ENCODE assay signal across 1 cellular context in genomic region chr20:47907031-47907670, GRCh38.
TF ChIP-seq lines count a peak whose summit lies in the region.

No MANE protein-coding gene starts in this region.

TF ChIP-seq in GM23338, 12 proteins besides CTCF, POLR2A, EP300 and RAD21 (continued from another document):
- TF ChIP-seq ZNF462 (CRISPR knock-in tag; IDR thresholded peaks at IDR 0.05) (no peak), JUNB (IDR thresholded peaks at IDR 0.05; ENCODE audit: unreplicated experiment) (no peak), CREB1 (CRISPR knock-in tag; IDR thresholded peaks at IDR 0.05; ENCODE audit: low read depth) (no peak), EZH2 (IDR thresholded peaks at IDR 0.05; ENCODE audit: low read depth, unreplicated experiment) (no peak), STAT1 (IDR thresholded peaks at IDR 0.05; ENCODE audit: unreplicated experiment) (no peak)
